1 cellular context compared by ENCODE assay signal in the genomic region with DNA sequence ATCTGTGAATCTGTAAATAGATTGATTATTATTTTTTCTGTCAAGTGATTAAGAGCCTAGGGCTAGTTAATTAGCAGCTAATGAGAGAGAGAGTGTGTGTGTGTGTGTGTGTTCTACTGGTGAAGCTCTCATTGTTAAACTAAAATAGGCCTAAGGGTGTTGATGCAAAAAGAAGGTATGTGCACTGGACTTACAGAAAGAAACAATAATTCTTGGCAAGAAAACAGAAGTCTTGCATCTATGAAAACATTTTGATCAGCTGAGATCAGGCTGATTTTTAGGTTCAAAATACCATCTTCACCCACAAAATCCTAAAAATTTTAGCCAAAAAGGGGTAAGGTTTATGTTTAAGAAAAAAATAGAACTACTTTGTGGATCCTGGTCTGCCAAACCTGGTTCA.
TF ChIP-seq lines count a peak whose summit lies in the region.

No MANE protein-coding gene starts in this region.

TF ChIP-seq in GM23338, 12 proteins besides CTCF, POLR2A, EP300 and RAD21 (continued from another document):
- TF ChIP-seq, protein P1, sequence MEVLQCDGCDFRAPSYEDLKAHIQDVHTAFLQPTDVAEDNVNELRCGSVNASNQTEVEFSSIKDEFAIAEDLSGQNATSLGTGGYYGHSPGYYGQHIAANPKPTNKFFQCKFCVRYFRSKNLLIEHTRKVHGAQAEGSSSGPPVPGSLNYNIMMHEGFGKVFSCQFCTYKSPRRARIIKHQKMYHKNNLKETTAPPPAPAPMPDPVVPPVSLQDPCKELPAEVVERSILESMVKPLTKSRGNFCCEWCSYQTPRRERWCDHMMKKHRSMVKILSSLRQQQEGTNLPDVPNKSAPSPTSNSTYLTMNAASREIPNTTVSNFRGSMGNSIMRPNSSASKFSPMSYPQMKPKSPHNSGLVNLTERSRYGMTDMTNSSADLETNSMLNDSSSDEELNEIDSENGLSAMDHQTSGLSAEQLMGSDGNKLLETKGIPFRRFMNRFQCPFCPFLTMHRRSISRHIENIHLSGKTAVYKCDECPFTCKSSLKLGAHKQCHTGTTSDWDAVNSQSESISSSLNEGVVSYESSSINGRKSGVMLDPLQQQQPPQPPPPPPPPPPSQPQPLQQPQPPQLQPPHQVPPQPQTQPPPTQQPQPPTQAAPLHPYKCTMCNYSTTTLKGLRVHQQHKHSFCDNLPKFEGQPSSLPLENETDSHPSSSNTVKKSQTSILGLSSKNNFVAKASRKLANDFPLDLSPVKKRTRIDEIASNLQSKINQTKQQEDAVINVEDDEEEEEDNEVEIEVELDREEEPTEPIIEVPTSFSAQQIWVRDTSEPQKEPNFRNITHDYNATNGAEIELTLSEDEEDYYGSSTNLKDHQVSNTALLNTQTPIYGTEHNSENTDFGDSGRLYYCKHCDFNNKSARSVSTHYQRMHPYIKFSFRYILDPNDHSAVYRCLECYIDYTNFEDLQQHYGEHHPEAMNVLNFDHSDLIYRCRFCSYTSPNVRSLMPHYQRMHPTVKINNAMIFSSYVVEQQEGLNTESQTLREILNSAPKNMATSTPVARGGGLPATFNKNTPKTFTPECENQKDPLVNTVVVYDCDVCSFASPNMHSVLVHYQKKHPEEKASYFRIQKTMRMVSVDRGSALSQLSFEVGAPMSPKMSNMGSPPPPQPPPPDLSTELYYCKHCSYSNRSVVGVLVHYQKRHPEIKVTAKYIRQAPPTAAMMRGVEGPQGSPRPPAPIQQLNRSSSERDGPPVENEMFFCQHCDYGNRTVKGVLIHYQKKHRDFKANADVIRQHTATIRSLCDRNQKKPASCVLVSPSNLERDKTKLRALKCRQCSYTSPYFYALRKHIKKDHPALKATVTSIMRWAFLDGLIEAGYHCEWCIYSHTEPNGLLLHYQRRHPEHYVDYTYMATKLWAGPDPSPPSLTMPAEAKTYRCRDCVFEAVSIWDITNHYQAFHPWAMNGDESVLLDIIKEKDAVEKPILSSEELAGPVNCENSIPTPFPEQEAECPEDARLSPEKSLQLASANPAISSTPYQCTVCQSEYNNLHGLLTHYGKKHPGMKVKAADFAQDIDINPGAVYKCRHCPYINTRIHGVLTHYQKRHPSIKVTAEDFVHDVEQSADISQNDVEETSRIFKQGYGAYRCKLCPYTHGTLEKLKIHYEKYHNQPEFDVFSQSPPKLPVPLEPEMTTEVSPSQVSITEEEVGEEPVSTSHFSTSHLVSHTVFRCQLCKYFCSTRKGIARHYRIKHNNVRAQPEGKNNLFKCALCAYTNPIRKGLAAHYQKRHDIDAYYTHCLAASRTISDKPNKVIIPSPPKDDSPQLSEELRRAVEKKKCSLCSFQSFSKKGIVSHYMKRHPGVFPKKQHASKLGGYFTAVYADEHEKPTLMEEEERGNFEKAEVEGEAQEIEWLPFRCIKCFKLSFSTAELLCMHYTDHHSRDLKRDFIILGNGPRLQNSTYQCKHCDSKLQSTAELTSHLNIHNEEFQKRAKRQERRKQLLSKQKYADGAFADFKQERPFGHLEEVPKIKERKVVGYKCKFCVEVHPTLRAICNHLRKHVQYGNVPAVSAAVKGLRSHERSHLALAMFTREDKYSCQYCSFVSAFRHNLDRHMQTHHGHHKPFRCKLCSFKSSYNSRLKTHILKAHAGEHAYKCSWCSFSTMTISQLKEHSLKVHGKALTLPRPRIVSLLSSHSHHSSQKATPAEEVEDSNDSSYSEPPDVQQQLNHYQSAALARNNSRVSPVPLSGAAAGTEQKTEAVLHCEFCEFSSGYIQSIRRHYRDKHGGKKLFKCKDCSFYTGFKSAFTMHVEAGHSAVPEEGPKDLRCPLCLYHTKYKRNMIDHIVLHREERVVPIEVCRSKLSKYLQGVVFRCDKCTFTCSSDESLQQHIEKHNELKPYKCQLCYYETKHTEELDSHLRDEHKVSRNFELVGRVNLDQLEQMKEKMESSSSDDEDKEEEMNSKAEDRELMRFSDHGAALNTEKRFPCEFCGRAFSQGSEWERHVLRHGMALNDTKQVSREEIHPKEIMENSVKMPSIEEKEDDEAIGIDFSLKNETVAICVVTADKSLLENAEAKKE (CRISPR knock-in tag; IDR thresholded peaks at IDR 0.05): no peak
